8 cellular contexts compared by ENCODE assay signal in the genomic region with DNA sequence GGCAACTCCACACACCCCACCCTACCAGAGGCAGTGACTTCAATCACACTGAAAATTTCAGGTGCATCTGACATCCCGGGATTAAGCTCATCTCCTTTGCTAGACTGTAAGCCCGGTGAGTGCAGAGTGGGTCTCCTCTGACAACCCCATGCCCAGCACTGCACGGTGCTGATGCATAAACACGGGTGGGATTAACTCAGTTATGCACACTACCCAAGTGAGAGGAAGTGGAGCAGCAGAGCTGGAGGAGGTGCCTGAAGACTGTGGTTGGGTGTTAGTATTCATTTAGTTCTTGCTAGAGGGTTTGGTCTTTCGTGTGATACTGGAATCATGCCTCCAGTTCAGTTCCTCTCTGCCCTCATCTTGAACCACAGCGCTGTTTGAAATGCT. TPM values are rescaled to one million over a fixed set of nuclear protein-coding genes. Genes with fewer than 3 reads are reported as not detected.
DNase-seq lines count a peak whose midpoint lies in the region; ATAC-seq, FAIRE-seq and TF ChIP-seq lines count a peak whose summit lies in the region.

No MANE protein-coding gene starts in this region.

- POLR2A ChIA-PET in HepG2 (lab: Yijun Ruan, JAX), result interaction anchor here (0.9 to 2.2 kb wide), 6 partner anchors 19 to 78 kb away, joined by 3 to 14 read pairs (median 8); a partner anchor contains a TSS

- WGBS in HepG2 (ENCODE audit: low lambda C conversion rate), result 2% methylated on average over 6 of the region's 6 CpGs

- no peak for TF ChIP-seq POLR2A in HepG2 (IDR thresholded peaks at IDR 0.05; ENCODE audit: insufficient read depth in 1 of 2, low read depth in 2 of 2, low read length in 2 of 2)

- H3K36me3 Mint-ChIP-seq in type B pancreatic cell, result no peaks in the 10 kb centered on the region

- no peak for FAIRE-seq in HepG2 (lab: Jason Lieb, UNC)

- DNase-seq in D341Med (ENCODE audit: low spot score) (peak; percentile 22), NOMO-1 treated with dmso at 0.1 percent for 144 hours (lab: John Stamatoyannopoulos, UW; ENCODE audit: unreplicated experiment) (peak; percentile 79), HepG2 (ENCODE audit: low spot score) (no peak), type B pancreatic cell (ENCODE audit: extremely low spot score, unreplicated experiment) (no peak), NCI-H446 (lab: John Stamatoyannopoulos, UW) (no peak), iPS-NIHi11 (ENCODE audit: low spot score) (no peak)
- DNase-seq in activated naive CD4-positive, alpha-beta T cell treated with Interleukin-2 at 50 U/mL for 16 hours, result peak; percentile 61

- peaks cover 61% of the 10 kb centered on the region for H3K4me1 ChIP-seq in HepG2 (ENCODE audit: insufficient read depth, low read length)

- H3K4me3 Mint-ChIP-seq in type B pancreatic cell, result peak overlapping the region; percentile 70

- H3K27ac Mint-ChIP-seq in type B pancreatic cell, result peak overlapping the region; percentile 48

- peak overlapping the region; percentile 46 to 61 (median 47) for H3K4me3 ChIP-seq in HepG2 (replicated peaks in 1 of 3; ENCODE audit: insufficient read depth in 1 of 3, low read depth in 2 of 3, low read length in 3 of 3)

- peaks cover 21% of the 10 kb centered on the region for H3K4me1 Mint-ChIP-seq in type B pancreatic cell (ENCODE audit: unreplicated experiment)

- H3K9ac ChIP-seq in HepG2 (ENCODE audit: insufficient read depth, low read depth, low read length), result peak overlapping the region; percentile 39

- no peak for TF ChIP-seq CTCF in HepG2 (CRISPR knock-in tag; IDR thresholded peaks at IDR 0.05)
- no peak for TF ChIP-seq CTCF in type B pancreatic cell (conservative IDR thresholded peaks at IDR 0.05)

- no peaks in the 10 kb centered on the region for H3K9me3 ChIP-seq in HepG2 (ENCODE audit: low read length)

- H3K36me3 ChIP-seq in HepG2 (replicated peaks in 1 of 2; ENCODE audit: control insufficient read depth in 1 of 2, insufficient read depth in 2 of 2, low read length in 2 of 2), result no peaks in the 10 kb centered on the region

- in situ Hi-C loops in HepG2 (cut with HindIII; ENCODE audit: extremely low pct_ligation_motif_present, low pct_unique_long_range_greater_than_20kb), result no loop called here

- no peaks in the 10 kb centered on the region for H4K20me1 ChIP-seq in HepG2 (ENCODE audit: insufficient read depth, low read length)

- TSS peak; percentile 50 for BruUV-seq in HepG2 (replicated peaks; lab: Mats Ljungman, UMichigan)

- peak overlapping the region; percentile 9 for H3K27ac ChIP-seq in HepG2 (ENCODE audit: extremely low read length, insufficient read depth, low read length)

- H3K4me2 ChIP-seq in HepG2 (ENCODE audit: low read depth, low read length), result peak overlapping the region; percentile 97

- ATAC-seq in GM21528 (IDR thresholded peaks at IDR 0.05; ENCODE audit: low FRiP score, unreplicated experiment) (peak; percentile 32), HepG2 (peak; percentile 16)

- no peaks in the 10 kb centered on the region for H3K9me3 Mint-ChIP-seq in type B pancreatic cell

- no peak overlapping the region for H2AFZ ChIP-seq in HepG2 (ENCODE audit: low read length)

- CTCF ChIA-PET in HepG2 (lab: Yijun Ruan, JAX; ENCODE audit: low intra/inter-chr PET ratio, low total read pairs), result interaction anchor here (1.3 to 2.2 kb wide), 4 partner anchors 45 to 79 kb away, joined by 5 to 37 read pairs (median 8); no protein-coding TSS in a partner anchor

- H3K79me2 ChIP-seq in HepG2 (ENCODE audit: insufficient read depth, low read length), result no peaks in the 10 kb centered on the region

- peaks cover 6% of the 10 kb centered on the region for H3K27me3 Mint-ChIP-seq in type B pancreatic cell

- H3K27me3 ChIP-seq in HepG2 (ENCODE audit: control insufficient read depth in 1 of 2, insufficient read depth in 2 of 2, low read length in 2 of 2), result no peaks in the 10 kb centered on the region

- no peak for TF ChIP-seq EP300 in HepG2 (IDR thresholded peaks at IDR 0.05; ENCODE audit: low read depth in 2 of 2, low read length in 2 of 2)
- no peak for TF ChIP-seq EP300 in HepG2 (CRISPR knock-in tag; IDR thresholded peaks at IDR 0.05; ENCODE audit: borderline replicate concordance)

- no peak for TF ChIP-seq RAD21 in HepG2 (CRISPR knock-in tag; IDR thresholded peaks at IDR 0.05)

- intact Hi-C loops in HepG2 (cut with micrococcal nuclease; ENCODE audit: unreplicated experiment), result loop anchor here (2.0 kb wide), 1 partner anchor 77 kb away; no protein-coding TSS in a partner anchor

RNA-seq across cellular contexts. Expression of a gene that starts 6.5 kb away (rescaled TPM):
- total RNA-seq in HepG2 (2016; rRNA removed; fragmentation: Illumina TruSeq; extraction: Trizol) (3.8 and 9.0 TPM in 2 replicates), type B pancreatic cell (ENCODE audit: low replicate concordance) (26.1 and 32.1 TPM in 2 replicates)
- total RNA-seq in HepG2 (2016; cell fraction: cytosol; rRNA removed; fragmentation: Illumina TruSeq; extraction: Trizol; ENCODE audit: low read depth), result 1.6 and 2.0 TPM in 2 replicates
- total RNA-seq in HepG2 (2016; cell fraction: insoluble cytoplasmic fraction; rRNA removed; fragmentation: Illumina TruSeq; extraction: Trizol), result 3.7 and 9.9 TPM in 2 replicates
- total RNA-seq in HepG2 (2016; cell fraction: membrane; rRNA removed; fragmentation: Illumina TruSeq; extraction: Trizol), result 2.6 and 3.5 TPM in 2 replicates
- total RNA-seq in HepG2 (2016; cell fraction: nucleus; rRNA removed; fragmentation: Illumina TruSeq; extraction: Trizol), result 11.3 and 13.3 TPM in 2 replicates
- 11.5 and 19.0 TPM in 2 replicates for polyA plus RNA-seq in HepG2 (2011; rRNA removed)
- 5.2 and 7.9 TPM in 2 replicates for polyA plus RNA-seq in HepG2 (2011; cell fraction: cytosol; rRNA removed)
- polyA plus RNA-seq in HepG2 (2011; cell fraction: nucleus; rRNA removed), result 58.3 and 62.0 TPM in 2 replicates
- 11.0 and 15.5 TPM in 2 replicates for polyA plus RNA-seq in HepG2 (2012)
- polyA plus RNA-seq in HepG2 (2016; cell fraction: cytosol; fragmentation: Illumina TruSeq; extraction: Trizol; ENCODE audit: low read depth), result 2.4 and 2.9 TPM in 2 replicates
- polyA plus RNA-seq in HepG2 (2016; cell fraction: insoluble cytoplasmic fraction; fragmentation: Illumina TruSeq; extraction: Trizol; ENCODE audit: low read depth), result 4.2 and 5.5 TPM in 2 replicates
- 3.1 and 3.4 TPM in 2 replicates for polyA plus RNA-seq in HepG2 (2016; cell fraction: membrane; fragmentation: Illumina TruSeq; extraction: Trizol; ENCODE audit: low read depth)
- polyA plus RNA-seq in HepG2 (2016; cell fraction: nucleus; fragmentation: Illumina TruSeq; extraction: Trizol; ENCODE audit: insufficient read depth, low read depth), result 25.4 and 29.9 TPM in 2 replicates
- 2.0 and 19.4 TPM in 2 replicates for polyA minus RNA-seq in HepG2 (2011; rRNA and poly(A)+ RNA removed; ENCODE audit: low replicate concordance)
- polyA minus RNA-seq in HepG2 (2011; cell fraction: cytosol; rRNA and poly(A)+ RNA removed), result 6.5 and 8.6 TPM in 2 replicates
- polyA minus RNA-seq in HepG2 (2011; cell fraction: nucleus; rRNA and poly(A)+ RNA removed), result 7.1 and 7.6 TPM in 2 replicates

RNA-seq across cellular contexts. Expression of a gene that starts 20.9 kb away (rescaled TPM):
- total RNA-seq in HepG2 (2016; rRNA removed; fragmentation: Illumina TruSeq; extraction: Trizol), result 2.1 and 2.6 TPM in 2 replicates
- total RNA-seq in HepG2 (2016; cell fraction: cytosol; rRNA removed; fragmentation: Illumina TruSeq; extraction: Trizol; ENCODE audit: low read depth), result 0.10 and 0.18 TPM in 2 replicates
- 1.6 and 2.3 TPM in 2 replicates for total RNA-seq in HepG2 (2016; cell fraction: insoluble cytoplasmic fraction; rRNA removed; fragmentation: Illumina TruSeq; extraction: Trizol)
- total RNA-seq in HepG2 (2016; cell fraction: membrane; rRNA removed; fragmentation: Illumina TruSeq; extraction: Trizol), result 0.65 and 0.77 TPM in 2 replicates
- 1.8 and 2.3 TPM in 2 replicates for total RNA-seq in HepG2 (2016; cell fraction: nucleus; rRNA removed; fragmentation: Illumina TruSeq; extraction: Trizol)
- 1.3 and 2.2 TPM in 2 replicates for polyA plus RNA-seq in HepG2 (2011; rRNA removed)
- 1.2 TPM in 2 replicates for polyA plus RNA-seq in HepG2 (2011; cell fraction: cytosol; rRNA removed)
- 4.1 and 4.5 TPM in 2 replicates for polyA plus RNA-seq in HepG2 (2011; cell fraction: nucleus; rRNA removed)
- 0.87 and 1.2 TPM in 2 replicates for polyA plus RNA-seq in HepG2 (2012)
- polyA plus RNA-seq in HepG2 (2016; cell fraction: cytosol; fragmentation: Illumina TruSeq; extraction: Trizol; ENCODE audit: low read depth), result 0.20 TPM in 2 replicates
- 1.7 and 2.3 TPM in 2 replicates for polyA plus RNA-seq in HepG2 (2016; cell fraction: insoluble cytoplasmic fraction; fragmentation: Illumina TruSeq; extraction: Trizol; ENCODE audit: low read depth)
- 0.47 and 0.71 TPM in 2 replicates for polyA plus RNA-seq in HepG2 (2016; cell fraction: membrane; fragmentation: Illumina TruSeq; extraction: Trizol; ENCODE audit: low read depth)
- polyA plus RNA-seq in HepG2 (2016; cell fraction: nucleus; fragmentation: Illumina TruSeq; extraction: Trizol; ENCODE audit: insufficient read depth, low read depth), result 3.0 and 3.2 TPM in 2 replicates
- polyA minus RNA-seq in HepG2 (2011; rRNA and poly(A)+ RNA removed; ENCODE audit: low replicate concordance), result 3.4 TPM in 1 of 2 replicates, not detected in the other
- 1.5 and 2.2 TPM in 2 replicates for polyA minus RNA-seq in HepG2 (2011; cell fraction: cytosol; rRNA and poly(A)+ RNA removed)
- 1.4 and 1.5 TPM in 2 replicates for polyA minus RNA-seq in HepG2 (2011; cell fraction: nucleus; rRNA and poly(A)+ RNA removed)
- 13.0 and 16.5 TPM in 2 replicates for total RNA-seq in type B pancreatic cell (ENCODE audit: low replicate concordance)

RNA-seq across cellular contexts. Expression of a gene that starts 38.8 kb away (rescaled TPM):
- total RNA-seq in HepG2 (2016; rRNA removed; fragmentation: Illumina TruSeq; extraction: Trizol) (9.9 and 24.5 TPM in 2 replicates), type B pancreatic cell (ENCODE audit: low replicate concordance) (88.1 and 96.9 TPM in 2 replicates)
- total RNA-seq in HepG2 (2016; cell fraction: cytosol; rRNA removed; fragmentation: Illumina TruSeq; extraction: Trizol; ENCODE audit: low read depth), result 17.8 and 21.3 TPM in 2 replicates
- total RNA-seq in HepG2 (2016; cell fraction: insoluble cytoplasmic fraction; rRNA removed; fragmentation: Illumina TruSeq; extraction: Trizol), result 10.7 and 27.7 TPM in 2 replicates
- 16.6 and 17.3 TPM in 2 replicates for total RNA-seq in HepG2 (2016; cell fraction: membrane; rRNA removed; fragmentation: Illumina TruSeq; extraction: Trizol)
- total RNA-seq in HepG2 (2016; cell fraction: nucleus; rRNA removed; fragmentation: Illumina TruSeq; extraction: Trizol), result 27.3 and 33.6 TPM in 2 replicates
- polyA plus RNA-seq in HepG2 (2011; rRNA removed), result 42.7 and 43.1 TPM in 2 replicates
- 11.7 and 13.0 TPM in 2 replicates for polyA plus RNA-seq in HepG2 (2011; cell fraction: cytosol; rRNA removed)
- 163 and 176 TPM in 2 replicates for polyA plus RNA-seq in HepG2 (2011; cell fraction: nucleus; rRNA removed)
- polyA plus RNA-seq in HepG2 (2012), result 20.9 and 22.0 TPM in 2 replicates
- polyA plus RNA-seq in HepG2 (2016; cell fraction: cytosol; fragmentation: Illumina TruSeq; extraction: Trizol; ENCODE audit: low read depth), result 10.7 and 12.5 TPM in 2 replicates
- polyA plus RNA-seq in HepG2 (2016; cell fraction: insoluble cytoplasmic fraction; fragmentation: Illumina TruSeq; extraction: Trizol; ENCODE audit: low read depth), result 10.1 and 10.6 TPM in 2 replicates
- polyA plus RNA-seq in HepG2 (2016; cell fraction: membrane; fragmentation: Illumina TruSeq; extraction: Trizol; ENCODE audit: low read depth), result 12.3 and 13.1 TPM in 2 replicates
- 91.8 and 97.4 TPM in 2 replicates for polyA plus RNA-seq in HepG2 (2016; cell fraction: nucleus; fragmentation: Illumina TruSeq; extraction: Trizol; ENCODE audit: insufficient read depth, low read depth)
- polyA minus RNA-seq in HepG2 (2011; rRNA and poly(A)+ RNA removed; ENCODE audit: low replicate concordance), result 12.9 and 13.6 TPM in 2 replicates
- polyA minus RNA-seq in HepG2 (2011; cell fraction: cytosol; rRNA and poly(A)+ RNA removed), result 3.1 TPM in 2 replicates
- polyA minus RNA-seq in HepG2 (2011; cell fraction: nucleus; rRNA and poly(A)+ RNA removed), result 20.0 and 26.5 TPM in 2 replicates

RNA-seq across cellular contexts. Expression of a gene that starts 43.3 kb away (rescaled TPM):
- total RNA-seq in HepG2 (2016; rRNA removed; fragmentation: Illumina TruSeq; extraction: Trizol), result 2.3 and 9.2 TPM in 2 replicates
- 0.91 and 1.5 TPM in 2 replicates for total RNA-seq in HepG2 (2016; cell fraction: cytosol; rRNA removed; fragmentation: Illumina TruSeq; extraction: Trizol; ENCODE audit: low read depth)
- total RNA-seq in HepG2 (2016; cell fraction: insoluble cytoplasmic fraction; rRNA removed; fragmentation: Illumina TruSeq; extraction: Trizol), result 1.4 and 10.1 TPM in 2 replicates
- 1.9 and 2.4 TPM in 2 replicates for total RNA-seq in HepG2 (2016; cell fraction: membrane; rRNA removed; fragmentation: Illumina TruSeq; extraction: Trizol)
- 11.6 and 16.2 TPM in 2 replicates for total RNA-seq in HepG2 (2016; cell fraction: nucleus; rRNA removed; fragmentation: Illumina TruSeq; extraction: Trizol)
- 19.5 and 26.5 TPM in 2 replicates for polyA plus RNA-seq in HepG2 (2011; rRNA removed)
- 4.5 and 5.2 TPM in 2 replicates for polyA plus RNA-seq in HepG2 (2011; cell fraction: cytosol; rRNA removed)
- 177 and 200 TPM in 2 replicates for polyA plus RNA-seq in HepG2 (2011; cell fraction: nucleus; rRNA removed)
- 15.0 and 23.3 TPM in 2 replicates for polyA plus RNA-seq in HepG2 (2012)
- polyA plus RNA-seq in HepG2 (2016; cell fraction: cytosol; fragmentation: Illumina TruSeq; extraction: Trizol; ENCODE audit: low read depth), result 0.49 and 0.80 TPM in 2 replicates
- polyA plus RNA-seq in HepG2 (2016; cell fraction: insoluble cytoplasmic fraction; fragmentation: Illumina TruSeq; extraction: Trizol; ENCODE audit: low read depth), result 2.0 and 2.6 TPM in 2 replicates
- polyA plus RNA-seq in HepG2 (2016; cell fraction: membrane; fragmentation: Illumina TruSeq; extraction: Trizol; ENCODE audit: low read depth), result 1.7 and 2.0 TPM in 2 replicates
- polyA plus RNA-seq in HepG2 (2016; cell fraction: nucleus; fragmentation: Illumina TruSeq; extraction: Trizol; ENCODE audit: insufficient read depth, low read depth), result 62.6 and 63.1 TPM in 2 replicates
- 7.0 and 8.4 TPM in 2 replicates for polyA minus RNA-seq in HepG2 (2011; rRNA and poly(A)+ RNA removed; ENCODE audit: low replicate concordance)
- 0.79 and 1.7 TPM in 2 replicates for polyA minus RNA-seq in HepG2 (2011; cell fraction: cytosol; rRNA and poly(A)+ RNA removed)
- polyA minus RNA-seq in HepG2 (2011; cell fraction: nucleus; rRNA and poly(A)+ RNA removed), result 21.3 and 22.5 TPM in 2 replicates
- total RNA-seq in type B pancreatic cell (ENCODE audit: low replicate concordance), result 68.4 and 94.5 TPM in 2 replicates

RNA-seq across cellular contexts. Expression of a gene that starts 51.1 kb away (rescaled TPM):
- total RNA-seq in HepG2 (2016; rRNA removed; fragmentation: Illumina TruSeq; extraction: Trizol) (1.9 and 2.9 TPM in 2 replicates), type B pancreatic cell (ENCODE audit: low replicate concordance) (6.8 and 13.1 TPM in 2 replicates)
- total RNA-seq in HepG2 (2016; cell fraction: cytosol; rRNA removed; fragmentation: Illumina TruSeq; extraction: Trizol; ENCODE audit: low read depth), result 0.79 and 1.0 TPM in 2 replicates
- 1.7 and 2.9 TPM in 2 replicates for total RNA-seq in HepG2 (2016; cell fraction: insoluble cytoplasmic fraction; rRNA removed; fragmentation: Illumina TruSeq; extraction: Trizol)
- 2.3 TPM in 2 replicates for total RNA-seq in HepG2 (2016; cell fraction: membrane; rRNA removed; fragmentation: Illumina TruSeq; extraction: Trizol)
- 2.9 and 3.7 TPM in 2 replicates for total RNA-seq in HepG2 (2016; cell fraction: nucleus; rRNA removed; fragmentation: Illumina TruSeq; extraction: Trizol)
- 4.6 and 6.5 TPM in 2 replicates for polyA plus RNA-seq in HepG2 (2011; rRNA removed)
- 3.0 and 3.9 TPM in 2 replicates for polyA plus RNA-seq in HepG2 (2011; cell fraction: cytosol; rRNA removed)
- polyA plus RNA-seq in HepG2 (2011; cell fraction: nucleus; rRNA removed), result 25.0 and 33.1 TPM in 2 replicates
- polyA plus RNA-seq in HepG2 (2012), result 7.9 and 8.7 TPM in 2 replicates
- 0.66 and 0.71 TPM in 2 replicates for polyA plus RNA-seq in HepG2 (2016; cell fraction: cytosol; fragmentation: Illumina TruSeq; extraction: Trizol; ENCODE audit: low read depth)
- polyA plus RNA-seq in HepG2 (2016; cell fraction: insoluble cytoplasmic fraction; fragmentation: Illumina TruSeq; extraction: Trizol; ENCODE audit: low read depth), result 3.0 and 4.2 TPM in 2 replicates
- polyA plus RNA-seq in HepG2 (2016; cell fraction: membrane; fragmentation: Illumina TruSeq; extraction: Trizol; ENCODE audit: low read depth), result 1.6 and 1.9 TPM in 2 replicates
- 14.0 and 17.0 TPM in 2 replicates for polyA plus RNA-seq in HepG2 (2016; cell fraction: nucleus; fragmentation: Illumina TruSeq; extraction: Trizol; ENCODE audit: insufficient read depth, low read depth)
- polyA minus RNA-seq in HepG2 (2011; rRNA and poly(A)+ RNA removed; ENCODE audit: low replicate concordance), result 0.07 and 4.8 TPM in 2 replicates
- 5.2 and 5.4 TPM in 2 replicates for polyA minus RNA-seq in HepG2 (2011; cell fraction: cytosol; rRNA and poly(A)+ RNA removed)
- 5.8 and 5.9 TPM in 2 replicates for polyA minus RNA-seq in HepG2 (2011; cell fraction: nucleus; rRNA and poly(A)+ RNA removed)

Comparison
In these comparisons a context has a peak if more than half of its experiments do, and no peak if none do; other contexts are left out.
1. DNase-seq: peak in D341Med (single experiment), NOMO-1 treated with dmso at 0.1 percent for 144 hours (single experiment) and activated naive CD4-positive, alpha-beta T cell treated with Interleukin-2 at 50 U/mL for 16 hours (single experiment); none in HepG2 (single experiment), type B pancreatic cell (single experiment), NCI-H446 (0 of 2) and iPS-NIHi11 (single experiment).